In genomic region chr19:55189424-55189823, GRCh38 we compare ENCODE assay signal across 11 cellular contexts. TPM values are rescaled to one million over a fixed set of nuclear protein-coding genes. Genes with fewer than 3 reads are reported as not detected.
A peak's percentile ranks its signal among the peaks of the same experiment; 100 is the strongest.
DNase-seq lines count a peak whose midpoint lies in the region; ATAC-seq, FAIRE-seq and TF ChIP-seq lines count a peak whose summit lies in the region.
"Had no signal": no experiment of that assay in that cellular context is flagged by ENCODE, and none has a peak within 500 bp of the region (broad histone marks: within the 10 kb centered on the region; RNA-seq: fewer than 3 reads in every experiment).

No MANE protein-coding gene starts in this region.

- H2BK12ac ChIP-seq in H1 (ENCODE audit: low read depth, low read length): no peak overlapping the region

- H3K36me3 Mint-ChIP-seq in naive thymus-derived CD4-positive, alpha-beta T cell: no peaks in the 10 kb centered on the region

- peaks cover 0 to 18% (median 5%) of the 10 kb centered on the region in 7 donors for H3K4me1 Mint-ChIP-seq in naive thymus-derived CD4-positive, alpha-beta T cell

- no peak overlapping the region for H3K23ac ChIP-seq in H1 (ENCODE audit: insufficient read length)

- H2BK5ac ChIP-seq in H1 (ENCODE audit: low read depth, low read length): peak overlapping the region; percentile 60; the same call in 1 of the 2 replicates

- ATAC-seq in sciatic nerve (no peak), HG02678 (IDR thresholded peaks at IDR 0.05; ENCODE audit: unreplicated experiment) (no peak)
- ATAC-seq in naive thymus-derived CD4-positive, alpha-beta T cell: no peak

- H3K79me2 ChIP-seq in H1 (ENCODE audit: control insufficient read depth in 1 of 2, insufficient read depth in 2 of 2, low read length in 2 of 2): no peaks in the 10 kb centered on the region

- H3K9me3 ChIP-seq in H1 (ENCODE audit: insufficient read depth in 2 of 2, low read depth in 1 of 2, low read length in 1 of 2): no peaks in the 10 kb centered on the region
- H3K9me3 ChIP-seq in naive thymus-derived CD4-positive, alpha-beta T cell (ENCODE audit: control insufficient read depth in 2 of 3, low read length in 3 of 3): no peaks in the 10 kb centered on the region

- H3K4me1 ChIP-seq in H1 (replicated peaks in 1 of 4; ENCODE audit: control insufficient read depth in 3 of 4, insufficient read depth in 4 of 4, low read length in 3 of 4): no peaks in the 10 kb centered on the region
- no peaks in the 10 kb centered on the region for H3K4me1 ChIP-seq in naive thymus-derived CD4-positive, alpha-beta T cell (ENCODE audit: control insufficient read depth in 2 of 2, insufficient read depth in 2 of 2, low read length in 2 of 2)

- no peak overlapping the region for H3K4me2 ChIP-seq in H1 (ENCODE audit: insufficient read depth in 1 of 2, low read depth in 2 of 2, low read length in 2 of 2)

- H3K9me3 Mint-ChIP-seq in naive thymus-derived CD4-positive, alpha-beta T cell: peaks cover 0 to 2% (median 0%) of the 10 kb centered on the region in 11 donors

- H3K56ac ChIP-seq in H1 (replicated peaks; ENCODE audit: insufficient read length, low read depth, low read length): no peak overlapping the region

- no peak overlapping the region for H3K4ac ChIP-seq in H1 (replicated peaks; ENCODE audit: insufficient read length, low read depth, low read length)

- H3K18ac ChIP-seq in H1 (ENCODE audit: extremely low read depth, low read length): no peak overlapping the region

- peaks cover 0 to 4% (median 0%) of the 10 kb centered on the region in 4 experiments; a peak in 1 of 7 replicates for H3K27me3 ChIP-seq in H1 (replicated peaks in 1 of 4; ENCODE audit: control insufficient read depth in 3 of 4, extremely low read depth in 1 of 4, insufficient read depth in 3 of 4, low read length in 3 of 4)
- H3K27me3 ChIP-seq in naive thymus-derived CD4-positive, alpha-beta T cell (ENCODE audit: control insufficient read depth in 2 of 2, insufficient read depth in 2 of 2, low read length in 2 of 2): no peaks in the 10 kb centered on the region

- H2BK15ac ChIP-seq in H1 (ENCODE audit: low read length): no peak overlapping the region

- no peak overlapping the region for H4K91ac ChIP-seq in H1 (replicated peaks; ENCODE audit: insufficient read length, low read length)

- TF ChIP-seq POLR2A in H1 (IDR thresholded peaks at IDR 0.05; ENCODE audit: control extremely low read depth in 1 of 2, low read depth in 2 of 2, low read length in 2 of 2): no peak

- no peaks in the 10 kb centered on the region for H3K36me3 ChIP-seq in H1 (ENCODE audit: control insufficient read depth in 2 of 4, insufficient read depth in 4 of 4, low read length in 3 of 4)
- H3K36me3 ChIP-seq in naive thymus-derived CD4-positive, alpha-beta T cell (ENCODE audit: control insufficient read depth in 2 of 3, insufficient read depth in 3 of 3, low read length in 3 of 3): no peaks in the 10 kb centered on the region

- intact Hi-C loops in sciatic nerve (cut with DNase I): loop anchor here (5.0 kb wide), 2 partner anchors 817 to 1697 kb away; no protein-coding TSS in a partner anchor
- intact Hi-C loops in naive thymus-derived CD4-positive, alpha-beta T cell (cut with micrococcal nuclease): no loop called here

- H4K8ac ChIP-seq in H1 (ENCODE audit: extremely low read depth, insufficient read depth, low read length): no peak overlapping the region

- FAIRE-seq in H1 (lab: Jason Lieb, UNC): no peak
- FAIRE-seq: kidney had no signal

- DNase-seq in Ammon's horn (ENCODE audit: low spot score) (peak; percentile 69), H1 (ENCODE audit: low read depth in 1 of 2, low spot score in 2 of 2) (peak in 1 of 2 experiments; percentile 29), middle frontal gyrus (ENCODE audit: extremely low spot score, low spot score) (peak; percentile 56), sciatic nerve (ENCODE audit: low spot score) (no peak)
- no peak for DNase-seq in activated naive CD4-positive, alpha-beta T cell treated with Interleukin-2 at 50 U/mL for 16 hours
- DNase-seq in naive thymus-derived CD4-positive, alpha-beta T cell: no peak
- DNase-seq: DMS53, kidney, T-helper 9 cell had no signal

- no peak overlapping the region for H3K27ac ChIP-seq in H1 (ENCODE audit: low read depth, low read length)
- no peak overlapping the region for H3K27ac ChIP-seq in naive thymus-derived CD4-positive, alpha-beta T cell (ENCODE audit: low read depth, low read length)

- no peak overlapping the region for H3K4me3 ChIP-seq in H1 (ENCODE audit: extremely low read depth in 1 of 4, insufficient read depth in 2 of 4, low read depth in 3 of 4, low read length in 4 of 4)
- no peak overlapping the region for H3K4me3 ChIP-seq in naive thymus-derived CD4-positive, alpha-beta T cell (ENCODE audit: low read length)

- H3K27me3 Mint-ChIP-seq in naive thymus-derived CD4-positive, alpha-beta T cell: peaks cover 4 to 43% (median 7%) of the 10 kb centered on the region in 5 donors

- H3K79me1 ChIP-seq in H1 (ENCODE audit: low read depth, low read length): no peaks in the 10 kb centered on the region

- TF ChIP-seq CTCF in H1 (IDR thresholded peaks at IDR 0.05; ENCODE audit: control extremely low read depth in 1 of 3, insufficient read depth in 1 of 3, low read depth in 1 of 3, low read length in 3 of 3): no peak

- 81% methylated on average over 15 of the region's 15 CpGs; no CpG with 5 or more reads in 1 of the 2 experiments for WGBS in H1 (ENCODE audit: extremely low coverage in 1 of 2, insufficient coverage in 1 of 2, insufficient read length in 1 of 2, insufficient replicate concordance in 2 of 2, low coverage in 1 of 2, low lambda C conversion rate in 2 of 2, missing lambda C conversion rate in 1 of 2), 2 experiments

- no peaks in the 10 kb centered on the region for H4K20me1 ChIP-seq in H1 (replicated peaks in 1 of 2; ENCODE audit: control insufficient read depth in 1 of 2, insufficient read depth in 2 of 2, low read length in 2 of 2)

- H3K9ac ChIP-seq in H1 (replicated peaks in 1 of 4; ENCODE audit: extremely low read depth in 1 of 4, low read depth in 3 of 4, low read length in 3 of 4): no peak overlapping the region

- H3K27ac Mint-ChIP-seq in naive thymus-derived CD4-positive, alpha-beta T cell: peak overlapping the region in 1 of 9 donors; percentile 79

- H2BK120ac ChIP-seq in H1 (replicated peaks; ENCODE audit: low read depth, low read length): no peak overlapping the region

- peak overlapping the region in 2 of 10 donors; percentile 68 to 81 for H3K4me3 Mint-ChIP-seq in naive thymus-derived CD4-positive, alpha-beta T cell

- H4K5ac ChIP-seq in H1 (ENCODE audit: insufficient read length, low read depth, low read length): no peak overlapping the region

- no peak for TF ChIP-seq RAD21 in H1 (IDR thresholded peaks at IDR 0.05 in 1 of 2, conservative IDR thresholded peaks at IDR 0.05 in 1 of 2; ENCODE audit: low read depth in 2 of 2, low read length in 2 of 2)

- no peak for TF ChIP-seq EP300 in H1 (IDR thresholded peaks at IDR 0.05; ENCODE audit: borderline replicate concordance in 1 of 2, low read depth in 2 of 2, low read length in 2 of 2)

- H2BK20ac ChIP-seq in H1 (ENCODE audit: low read length): no peak overlapping the region

- H3K23me2 ChIP-seq in H1 (ENCODE audit: low read depth, low read length): no peaks in the 10 kb centered on the region

- H2AK5ac ChIP-seq in H1 (ENCODE audit: low read depth, low read length): no peak overlapping the region

- POLR2A ChIA-PET in H1 (lab: Charles Lee; ENCODE audit: partially characterized antibody): interaction anchor here (0.7 to 1.2 kb wide), 2 partner anchors 11 to 200 kb away, joined by 3 read pairs; no protein-coding TSS in a partner anchor
- POLR2A ChIA-PET in naive thymus-derived CD4-positive, alpha-beta T cell (lab: Charles Lee): interaction anchor here (0.7 kb wide), 1 partner anchor 27 kb away, joined by 4 read pairs; no protein-coding TSS in a partner anchor

- H3K14ac ChIP-seq in H1 (ENCODE audit: insufficient read length): no peak overlapping the region

- no peak overlapping the region for H2AFZ ChIP-seq in H1 (ENCODE audit: low read length)

- CTCF ChIA-PET in H1 (lab: Charles Lee; ENCODE audit: partially characterized antibody): interaction anchor here (0.6 kb wide), 1 partner anchor 138 kb away, joined by 3 read pairs; no protein-coding TSS in a partner anchor
- CTCF ChIA-PET in naive thymus-derived CD4-positive, alpha-beta T cell (lab: Charles Lee): no interaction called here

RNA-seq across cellular contexts. Expression of gene SYT5, which starts 9.3 kb away (rescaled TPM):
- polyA plus RNA-seq in PFSK-1 (2012; ENCODE audit: insufficient read length, low read depth): 0.72 TPM
- total RNA-seq in H1 (2021; fragmentation: NEBNext Ultra II Directional; extraction: Animal tissue kit (Norgen Biotek cat#: 25700)): 0.35 and 0.99 TPM in 2 replicates
- 0.67 and 1.6 TPM in 2 replicates for polyA plus RNA-seq in H1 (2011; rRNA removed)
- 0.67 TPM for polyA plus RNA-seq in H1 (2011; cell fraction: cytosol; rRNA removed)
- 1.2 TPM for polyA plus RNA-seq in H1 (2011; cell fraction: nucleus; rRNA removed)
- polyA plus RNA-seq in H1 (2012, experiment 1 of 2): 2.0 to 6.0 TPM (median 2.1 TPM) in 4 replicates
- 4.8 TPM for polyA plus RNA-seq in H1 (2012, experiment 2 of 2)
- polyA plus RNA-seq in H1 (2013, experiment 1 of 2): 1.6 TPM
- polyA plus RNA-seq in H1 (2013, experiment 2 of 2): 2.3 TPM
- polyA minus RNA-seq in H1 (2011; rRNA and poly(A)+ RNA removed): 0.38 and 0.73 TPM in 2 replicates
- 1.2 TPM for polyA minus RNA-seq in H1 (2011; cell fraction: cytosol; rRNA and poly(A)+ RNA removed)
- polyA minus RNA-seq in H1 (2011; cell fraction: nucleus; rRNA and poly(A)+ RNA removed): 0.80 TPM
- total RNA-seq in sciatic nerve: not detected
- total RNA-seq in naive thymus-derived CD4-positive, alpha-beta T cell: 1 to 10 TPM in 2 of 5 experiments, not detected in 3; 1.7 to 2.6 TPM
- polyA plus RNA-seq in naive thymus-derived CD4-positive, alpha-beta T cell: not detected
- total RNA-seq: kidney had no signal

RNA-seq across cellular contexts. Expression of gene PTPRH, which starts 19.9 kb away (rescaled TPM):
- polyA plus RNA-seq in PFSK-1 (2012; ENCODE audit: insufficient read length, low read depth): 26.9 TPM
- 0.21 and 0.30 TPM in 2 replicates for total RNA-seq in H1 (2021; fragmentation: NEBNext Ultra II Directional; extraction: Animal tissue kit (Norgen Biotek cat#: 25700))
- polyA plus RNA-seq in H1 (2011; rRNA removed): 0.39 and 1.1 TPM in 2 replicates
- 0.34 TPM for polyA plus RNA-seq in H1 (2011; cell fraction: cytosol; rRNA removed)
- polyA plus RNA-seq in H1 (2011; cell fraction: nucleus; rRNA removed): 1.3 TPM
- 0.19 to 0.57 TPM (median 0.32 TPM) in 4 replicates for polyA plus RNA-seq in H1 (2012, experiment 1 of 2)
- 0.31 TPM for polyA plus RNA-seq in H1 (2012, experiment 2 of 2)
- 0.75 TPM for polyA plus RNA-seq in H1 (2013, experiment 1 of 2)
- polyA plus RNA-seq in H1 (2013, experiment 2 of 2): 0.98 TPM
- polyA minus RNA-seq in H1 (2011; rRNA and poly(A)+ RNA removed): 1.6 TPM in 2 replicates
- 0.51 TPM for polyA minus RNA-seq in H1 (2011; cell fraction: cytosol; rRNA and poly(A)+ RNA removed)
- 1.3 TPM for polyA minus RNA-seq in H1 (2011; cell fraction: nucleus; rRNA and poly(A)+ RNA removed)
- 1.5 TPM for total RNA-seq in sciatic nerve
- under 1 TPM in 1 of 5 experiments, not detected in 4; 0.56 TPM for total RNA-seq in naive thymus-derived CD4-positive, alpha-beta T cell
- polyA plus RNA-seq in naive thymus-derived CD4-positive, alpha-beta T cell: not detected

RNA-seq across cellular contexts. Expression of gene DNAAF3, which starts 23.0 kb away (rescaled TPM):
- polyA plus RNA-seq in PFSK-1 (2012; ENCODE audit: insufficient read length, low read depth): 36.8 TPM
- total RNA-seq in H1 (2021; fragmentation: NEBNext Ultra II Directional; extraction: Animal tissue kit (Norgen Biotek cat#: 25700)): 5.4 and 5.7 TPM in 2 replicates
- polyA plus RNA-seq in H1 (2011; rRNA removed): 8.0 and 13.8 TPM in 2 replicates
- polyA plus RNA-seq in H1 (2011; cell fraction: cytosol; rRNA removed): 7.2 TPM
- 15.2 TPM for polyA plus RNA-seq in H1 (2011; cell fraction: nucleus; rRNA removed)
- 4.0 to 6.8 TPM (median 5.7 TPM) in 4 replicates for polyA plus RNA-seq in H1 (2012, experiment 1 of 2)
- 6.5 TPM for polyA plus RNA-seq in H1 (2012, experiment 2 of 2)
- polyA plus RNA-seq in H1 (2013, experiment 1 of 2): 7.0 TPM
- polyA plus RNA-seq in H1 (2013, experiment 2 of 2): 6.6 TPM
- 1.5 and 1.9 TPM in 2 replicates for polyA minus RNA-seq in H1 (2011; rRNA and poly(A)+ RNA removed)
- 3.4 TPM for polyA minus RNA-seq in H1 (2011; cell fraction: cytosol; rRNA and poly(A)+ RNA removed)
- 1.8 TPM for polyA minus RNA-seq in H1 (2011; cell fraction: nucleus; rRNA and poly(A)+ RNA removed)
- 0.62 TPM for total RNA-seq in sciatic nerve
- not detected for total RNA-seq in naive thymus-derived CD4-positive, alpha-beta T cell
- polyA plus RNA-seq in naive thymus-derived CD4-positive, alpha-beta T cell: not detected

RNA-seq across cellular contexts. Expression of gene TNNI3, which starts 31.9 kb away (rescaled TPM):
- 5.7 TPM for polyA plus RNA-seq in PFSK-1 (2012; ENCODE audit: insufficient read length, low read depth)
- total RNA-seq in H1 (2021; fragmentation: NEBNext Ultra II Directional; extraction: Animal tissue kit (Norgen Biotek cat#: 25700)): 16.6 and 16.9 TPM in 2 replicates
- 56.0 and 67.9 TPM in 2 replicates for polyA plus RNA-seq in H1 (2011; rRNA removed)
- polyA plus RNA-seq in H1 (2011; cell fraction: cytosol; rRNA removed): 60.1 TPM
- polyA plus RNA-seq in H1 (2011; cell fraction: nucleus; rRNA removed): 34.8 TPM
- polyA plus RNA-seq in H1 (2012, experiment 1 of 2): 29.4 to 46.2 TPM (median 42.5 TPM) in 4 replicates
- 33.8 TPM for polyA plus RNA-seq in H1 (2012, experiment 2 of 2)
- 59.4 TPM for polyA plus RNA-seq in H1 (2013, experiment 1 of 2)
- polyA plus RNA-seq in H1 (2013, experiment 2 of 2): 58.0 TPM
- polyA minus RNA-seq in H1 (2011; rRNA and poly(A)+ RNA removed): 1.8 and 3.7 TPM in 2 replicates
- polyA minus RNA-seq in H1 (2011; cell fraction: cytosol; rRNA and poly(A)+ RNA removed): 9.2 TPM
- 7.5 TPM for polyA minus RNA-seq in H1 (2011; cell fraction: nucleus; rRNA and poly(A)+ RNA removed)
- total RNA-seq in sciatic nerve: not detected
- total RNA-seq in naive thymus-derived CD4-positive, alpha-beta T cell: not detected
- polyA plus RNA-seq in naive thymus-derived CD4-positive, alpha-beta T cell: not detected

RNA-seq across cellular contexts. Expression of gene TMEM86B, which starts 39.1 kb away (rescaled TPM):
- polyA plus RNA-seq in PFSK-1 (2012; ENCODE audit: insufficient read length, low read depth): 11.2 TPM
- 2.0 and 2.1 TPM in 2 replicates for total RNA-seq in H1 (2021; fragmentation: NEBNext Ultra II Directional; extraction: Animal tissue kit (Norgen Biotek cat#: 25700))
- 2.9 and 4.2 TPM in 2 replicates for polyA plus RNA-seq in H1 (2011; rRNA removed)
- 1.6 TPM for polyA plus RNA-seq in H1 (2011; cell fraction: cytosol; rRNA removed)
- 11.9 TPM for polyA plus RNA-seq in H1 (2011; cell fraction: nucleus; rRNA removed)
- polyA plus RNA-seq in H1 (2012, experiment 1 of 2): 0.81 to 2.9 TPM (median 2.6 TPM) in 4 replicates
- polyA plus RNA-seq in H1 (2012, experiment 2 of 2): 2.2 TPM
- 2.2 TPM for polyA plus RNA-seq in H1 (2013, experiment 1 of 2)
- polyA plus RNA-seq in H1 (2013, experiment 2 of 2): 1.9 TPM
- 0.63 and 1.7 TPM in 2 replicates for polyA minus RNA-seq in H1 (2011; rRNA and poly(A)+ RNA removed)
- not detected for polyA minus RNA-seq in H1 (2011; cell fraction: cytosol; rRNA and poly(A)+ RNA removed)
- 4.3 TPM for polyA minus RNA-seq in H1 (2011; cell fraction: nucleus; rRNA and poly(A)+ RNA removed)
- total RNA-seq in sciatic nerve: 6.0 TPM
- total RNA-seq in naive thymus-derived CD4-positive, alpha-beta T cell: 10 to 100 TPM; 10.4 to 24.1 (median 10.7) TPM
- 1 to 10 TPM; 1.2 to 3.3 TPM for polyA plus RNA-seq in naive thymus-derived CD4-positive, alpha-beta T cell

Comparison
In these comparisons a context has a peak if more than half of its experiments do, and no peak if none do; other contexts are left out.
1. DNase-seq: peak in Ammon's horn (single experiment) and middle frontal gyrus (single experiment); none in sciatic nerve (single experiment), activated naive CD4-positive, alpha-beta T cell treated with Interleukin-2 at 50 U/mL for 16 hours (single experiment) and naive thymus-derived CD4-positive, alpha-beta T cell (0 of 9).